26 cellular contexts compared by ENCODE assay signal in genomic region chr19:30065680-30066606, GRCh38.
DNase-seq lines count a peak whose midpoint lies in the region; TF ChIP-seq lines count a peak whose summit lies in the region.
"Had no signal": no experiment of that assay in that cellular context is flagged by ENCODE, and none has a peak within 500 bp of the region (broad histone marks: within the 10 kb centered on the region; RNA-seq: fewer than 3 reads in every experiment).

No MANE protein-coding gene starts in this region.

- intact Hi-C loops in CD14-positive monocyte (cut with micrococcal nuclease), result no loop called here

- TF ChIP-seq CTCF in CD14-positive monocyte (IDR thresholded peaks at IDR 0.05) (no peak), HEK293 (tag by site-specific recombination; IDR thresholded peaks at IDR 0.05) (no peak), endodermal cell (conservative IDR thresholded peaks at IDR 0.05) (no peak), osteocyte (IDR thresholded peaks at IDR 0.05) (no peak)

- no peaks in the 10 kb centered on the region for H3K36me3 ChIP-seq in HEK293 (ENCODE audit: control insufficient read depth in 2 of 2, insufficient read depth in 1 of 2, low read length in 2 of 2)
- H3K36me3 ChIP-seq in endodermal cell (ENCODE audit: control insufficient read depth, insufficient read depth, low read length), result no peaks in the 10 kb centered on the region
- H3K36me3 ChIP-seq: gastroesophageal sphincter, left ventricle myocardium inferior, SJSA1, upper lobe of left lung had no signal

- H3K4me3 Mint-ChIP-seq in CD14-positive monocyte (no peak overlapping the region), endodermal cell (no peak overlapping the region), osteocyte (ENCODE audit: unreplicated experiment) (no peak overlapping the region)
- H3K4me3 Mint-ChIP-seq: activated CD8-positive, alpha-beta T cell treated with anti-CD3 and anti-CD28 coated beads for 36 hours; naive thymus-derived CD8-positive, alpha-beta T cell; T-helper 1 cell treated with Interleukin-12 subunit alpha and Interleukin-12 subunit beta and Interleukin-4 antibody, amounts not matched to agents 30 μg/mL and 1 μg/mL, for 36 hours had no signal

- H3K4me1 Mint-ChIP-seq in CD14-positive monocyte (no peaks in the 10 kb centered on the region), endodermal cell (peaks cover 4% of the 10 kb centered on the region), osteocyte (ENCODE audit: unreplicated experiment) (no peaks in the 10 kb centered on the region)

- no peaks in the 10 kb centered on the region for H3K27me3 ChIP-seq in endodermal cell (ENCODE audit: control insufficient read depth, insufficient read depth, low read length, poor library complexity, severe bottlenecking)
- H3K27me3 ChIP-seq: SJSA1 had no signal

- H3K4me3 ChIP-seq in HEK293 (ENCODE audit: low read depth, low read length) (no peak overlapping the region), endodermal cell (ENCODE audit: low read length) (no peak overlapping the region)
- H3K4me3 ChIP-seq: gastroesophageal sphincter, GM12878, left ventricle myocardium inferior, SJSA1, upper lobe of left lung had no signal

- no peak overlapping the region for H3K9ac ChIP-seq in endodermal cell (ENCODE audit: extremely low read depth, low read length, poor library complexity, severe bottlenecking)

- WGBS in endodermal cell (ENCODE audit: insufficient coverage in 1 of 2, insufficient read length in 1 of 2), 2 experiments, result 85 to 93% methylated on average over 4 to 5 of the region's 5 CpGs

- no peak overlapping the region for H3K27ac ChIP-seq in HEK293 (ENCODE audit: extremely low read depth, low read depth, low read length)
- H3K27ac ChIP-seq in endodermal cell (ENCODE audit: low read depth, low read length), result no peak overlapping the region
- H3K27ac ChIP-seq: gastroesophageal sphincter, HL-60, left ventricle myocardium inferior, SJSA1, upper lobe of left lung had no signal

- H3K36me3 Mint-ChIP-seq in CD14-positive monocyte (no peaks in the 10 kb centered on the region), endodermal cell (ENCODE audit: low read depth) (no peaks in the 10 kb centered on the region), osteocyte (ENCODE audit: unreplicated experiment) (no peaks in the 10 kb centered on the region)
- H3K36me3 Mint-ChIP-seq: naive thymus-derived CD8-positive, alpha-beta T cell had no signal

- peaks cover 0 to 8% (median 2%) of the 10 kb centered on the region in 3 donors for H3K27me3 Mint-ChIP-seq in CD14-positive monocyte (ENCODE audit: low read depth in 3 of 3)
- H3K27me3 Mint-ChIP-seq in endodermal cell (ENCODE audit: insufficient read depth), result peaks cover 2% of the 10 kb centered on the region
- no peaks in the 10 kb centered on the region for H3K27me3 Mint-ChIP-seq in osteocyte (ENCODE audit: unreplicated experiment)
- H3K27me3 Mint-ChIP-seq: activated CD8-positive, alpha-beta T cell treated with anti-CD3 and anti-CD28 coated beads for 36 hours had no signal

- H3K9me3 Mint-ChIP-seq in CD14-positive monocyte (peaks cover 0 to 2% (median 0%) of the 10 kb centered on the region in 7 donors), endodermal cell (no peaks in the 10 kb centered on the region), osteocyte (ENCODE audit: unreplicated experiment) (peaks cover 6% of the 10 kb centered on the region)
- H3K9me3 Mint-ChIP-seq: activated CD8-positive, alpha-beta T cell treated with anti-CD3 and anti-CD28 coated beads for 36 hours; T-helper 1 cell treated with Interleukin-12 subunit alpha and Interleukin-12 subunit beta and Interleukin-4 antibody, amounts not matched to agents 30 μg/mL and 1 μg/mL, for 36 hours had no signal

- DNase-seq in CD14-positive monocyte (ENCODE audit: low spot score), result peak; percentile 25
- DNase-seq in endodermal cell, result peak; percentile 50
- peak; percentile 78 for DNase-seq in osteocyte (ENCODE audit: extremely low spot score, unreplicated experiment)
- no peak for DNase-seq in pons (ENCODE audit: low spot score)
- no peak for DNase-seq in activated naive CD4-positive, alpha-beta T cell (lab: John Stamatoyannopoulos, UW)
- no peak for DNase-seq in SW 1271 (lab: John Stamatoyannopoulos, UW)
- DNase-seq: activated CD4-positive, CD25-positive, alpha-beta regulatory T cell treated with anti-CD3 and anti-CD28 coated beads, Interleukin-2, amount 50 U/mL, for 72 hours; activated CD8-positive, alpha-beta T cell treated with anti-CD3 and anti-CD28 coated beads for 36 hours; activated gamma-delta T cell; activated T-cell treated with anti-CD3 and anti-CD28 coated beads for 4 hours; dermis blood vessel endothelial cell; left ventricle myocardium inferior; midbrain; NCI-H1694; NCI-H510A treated with DMSO at 0.1 percent for 48 hours; occipital lobe; small intestine; stimulated activated CD4-positive, alpha-beta T cell treated with anti-CD3 and anti-CD28 coated beads, Interleukin-2, amount 100 ng/mL, for 24 hours; upper lobe of left lung had no signal

- POLR2A ChIA-PET in HEK293 (lab: Yijun Ruan, JAX), result no interaction called here

- H3K27ac Mint-ChIP-seq in CD14-positive monocyte (no peak overlapping the region), endodermal cell (no peak overlapping the region), osteocyte (ENCODE audit: unreplicated experiment) (no peak overlapping the region)
- H3K27ac Mint-ChIP-seq: activated CD8-positive, alpha-beta T cell treated with anti-CD3 and anti-CD28 coated beads for 36 hours; T-helper 1 cell treated with Interleukin-12 subunit alpha and Interleukin-12 subunit beta and Interleukin-4 antibody, amounts not matched to agents 30 μg/mL and 1 μg/mL, for 36 hours had no signal

- H3K9me3 ChIP-seq in HEK293 (ENCODE audit: control insufficient read depth, insufficient read depth, low read depth, low read length) (no peaks in the 10 kb centered on the region), endodermal cell (ENCODE audit: control insufficient read depth, low read length) (no peaks in the 10 kb centered on the region)
- H3K9me3 ChIP-seq: gastroesophageal sphincter, left ventricle myocardium inferior, SJSA1, upper lobe of left lung had no signal

- peaks cover 11% of the 10 kb centered on the region for H3K4me1 ChIP-seq in HEK293 (ENCODE audit: control insufficient read depth, insufficient read depth, low read length)
- H3K4me1 ChIP-seq in endodermal cell (ENCODE audit: control insufficient read depth, insufficient read depth, low read length), result no peaks in the 10 kb centered on the region
- H3K4me1 ChIP-seq: gastroesophageal sphincter, SJSA1, upper lobe of left lung had no signal

- CTCF ChIA-PET in HEK293 (lab: Yijun Ruan, JAX), result interaction anchor here (0.5 to 1.6 kb wide), 3 partner anchors 10 to 298 kb away, joined by 3 read pairs; no protein-coding TSS in a partner anchor

TF ChIP-seq in HEK293, 187 proteins besides CTCF, POLR2A, EP300 and RAD21 (continues in another document):
- TF ChIP-seq, protein P1, sequence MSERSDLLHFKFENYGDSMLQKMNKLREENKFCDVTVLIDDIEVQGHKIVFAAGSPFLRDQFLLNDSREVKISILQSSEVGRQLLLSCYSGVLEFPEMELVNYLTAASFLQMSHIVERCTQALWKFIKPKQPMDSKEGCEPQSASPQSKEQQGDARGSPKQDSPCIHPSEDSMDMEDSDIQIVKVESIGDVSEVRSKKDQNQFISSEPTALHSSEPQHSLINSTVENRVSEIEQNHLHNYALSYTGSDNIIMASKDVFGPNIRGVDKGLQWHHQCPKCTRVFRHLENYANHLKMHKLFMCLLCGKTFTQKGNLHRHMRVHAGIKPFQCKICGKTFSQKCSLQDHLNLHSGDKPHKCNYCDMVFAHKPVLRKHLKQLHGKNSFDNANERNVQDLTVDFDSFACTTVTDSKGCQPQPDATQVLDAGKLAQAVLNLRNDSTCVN (tag by site-specific recombination; optimal IDR thresholded peaks at IDR 0.05), result no peak
- TF ChIP-seq ZNF518A (tag by site-specific recombination; conservative IDR thresholded peaks at IDR 0.05; ENCODE audit: low read depth), result no peak
- no peak for TF ChIP-seq ZNF571 (tag by site-specific recombination; IDR thresholded peaks at IDR 0.05)

Comparison
In these comparisons a context has a peak if more than half of its experiments do, and no peak if none do; other contexts are left out.
1. DNase-seq: peak in CD14-positive monocyte (single experiment), endodermal cell (single experiment) and osteocyte (single experiment); none in pons (single experiment), activated naive CD4-positive, alpha-beta T cell (0 of 4) and SW 1271 (0 of 2).